7 cellular contexts compared by ENCODE assay signal in genomic region chr10:88782222-88782621, GRCh38. TPM values are rescaled to one million over a fixed set of nuclear protein-coding genes. Genes with fewer than 3 reads are reported as not detected.
"Had no signal": no experiment of that assay in that cellular context is flagged by ENCODE, and none has a peak within 500 bp of the region (broad histone marks: within the 10 kb centered on the region; RNA-seq: fewer than 3 reads in every experiment).

No MANE protein-coding gene starts in this region.

- DNase-seq: GDM1, GF-D8 had no signal

- FAIRE-seq: G401.6, GM12891, GM12892, GM19239 had no signal

RNA-seq across cellular contexts. Expression of gene LIPM, which starts 20.3 kb away (rescaled TPM):
- total RNA-seq: G401 had no signal

RNA-seq across cellular contexts. Expression of gene LIPN, which starts 22.4 kb away (rescaled TPM):
- total RNA-seq: G401 had no signal
